Comparison of ENCODE assay signal across 10 cellular contexts in genomic region chr15:94845391-94845718, GRCh38.
DNase-seq lines count a peak whose midpoint lies in the region; TF ChIP-seq lines count a peak whose summit lies in the region.
"Had no signal": no experiment of that assay in that cellular context is flagged by ENCODE, and none has a peak within 500 bp of the region (broad histone marks: within the 10 kb centered on the region; RNA-seq: fewer than 3 reads in every experiment).

No MANE protein-coding gene starts in this region.

- TF ChIP-seq CTCF in dorsolateral prefrontal cortex (IDR thresholded peaks at IDR 0.05 in 54 of 56, conservative IDR thresholded peaks at IDR 0.05 in 2 of 56; ENCODE audit: low read depth in 1 of 56, partially characterized antibody in 56 of 56) (no peak), tibial artery (IDR thresholded peaks at IDR 0.05) (no peak), GM10266 (IDR thresholded peaks at IDR 0.05; ENCODE audit: control insufficient read depth, insufficient read depth, low read depth, missing control alignments) (no peak)

- peaks cover 0 to 27% (median 4%) of the 10 kb centered on the region in 45 donors for H3K27me3 ChIP-seq in dorsolateral prefrontal cortex
- H3K27me3 ChIP-seq in tibial artery: no peaks in the 10 kb centered on the region

- peak overlapping the region in 2 of 59 donors; percentile 44 to 67 for H3K27ac ChIP-seq in dorsolateral prefrontal cortex
- peak overlapping the region; percentile 86 to 89 for H3K27ac ChIP-seq in tibial artery

- intact Hi-C loops in dorsolateral prefrontal cortex (cut with DNase I): no loop called here
- intact Hi-C loops in tibial artery (cut with DNase I; ENCODE audit: low total_unique reads): loop anchor here (10.0 kb wide), 1 partner anchor 1489 kb away; the partner anchor contains the start of gene NR2F2

- H3K4me3 ChIP-seq in dorsolateral prefrontal cortex (peak overlapping the region in 52 of 59 donors; percentile 10 to 63 (median 44)), tibial artery (peak overlapping the region; percentile 51 to 55)

- no peaks in the 10 kb centered on the region for H3K36me3 ChIP-seq in tibial artery

- DNase-seq in KG1 (lab: John Stamatoyannopoulos, UW) (peak; percentile 88), dorsolateral prefrontal cortex (no peak), midbrain (lab: John Stamatoyannopoulos, UW) (peak; percentile 23), tibial artery (no peak), SKM-1 treated with dmso at 0.1 percent for 144 hours (lab: John Stamatoyannopoulos, UW; ENCODE audit: unreplicated experiment) (no peak), GM10266 (ENCODE audit: extremely low spot score) (no peak)
- no peak for DNase-seq in activated effector memory CD4-positive, alpha-beta T cell treated with anti-CD3 and anti-CD28 coated beads, Interleukin-2, amount 50 U/mL, for 16 hours
- DNase-seq: activated T-cell treated with anti-CD3 and anti-CD28 coated beads, Interleukin-2, amount 50 U/mL, for 4 hours; EL; HFFc6 had no signal

- peaks cover 0 to 31% (median 21%) of the 10 kb centered on the region in 4 donors for H3K4me1 ChIP-seq in tibial artery

- H3K9me3 ChIP-seq in tibial artery: no peaks in the 10 kb centered on the region

Comparison
In these comparisons a context has a peak if more than half of its experiments do, and no peak if none do; other contexts are left out.
1. DNase-seq: peak in KG1 (single experiment) and midbrain (single experiment); none in dorsolateral prefrontal cortex (0 of 10), tibial artery (0 of 2), activated effector memory CD4-positive, alpha-beta T cell treated with anti-CD3 and anti-CD28 coated beads, Interleukin-2, amount 50 U/mL, for 16 hours (single experiment), SKM-1 treated with dmso at 0.1 percent for 144 hours (single experiment) and GM10266 (single experiment).